ENCODE assay signal across 8 cellular contexts in genomic region chr7:89738549-89738948, GRCh38.
"Had no signal": no experiment of that assay in that cellular context is flagged by ENCODE, and none has a peak within 500 bp of the region (broad histone marks: within the 10 kb centered on the region; RNA-seq: fewer than 3 reads in every experiment).

No MANE protein-coding gene starts in this region.

- DNase-seq: GDM1, GF-D8 had no signal

- H3K4me3 ChIP-seq: GM12878 had no signal

- ATAC-seq: GM12878 had no signal

- FAIRE-seq: G401.6, GM12878, GM12891, GM12892, GM18507, GM19239 had no signal
